Comparison of ENCODE assay signal across 9 cellular contexts in genomic region chr16:63776437-63776836, GRCh38.
"Had no signal": no experiment of that assay in that cellular context is flagged by ENCODE, and none has a peak within 500 bp of the region (broad histone marks: within the 10 kb centered on the region; RNA-seq: fewer than 3 reads in every experiment).

No MANE protein-coding gene starts in this region.

- H3K9me3 ChIP-seq: HAP-1 had no signal

- ATAC-seq: HCT116, HepG2 had no signal

- H3K27ac ChIP-seq: GM23248, HL-60 had no signal

- DNase-seq: GM23248, GOT3, H7, HFFc6, KBM-7 had no signal

- H3K4me3 ChIP-seq: GM23248, HAP-1 had no signal

- FAIRE-seq: HepG2 had no signal

- H3K4me1 ChIP-seq: HAP-1 had no signal

- H3K36me3 ChIP-seq: HAP-1 had no signal
